In the genomic region with DNA sequence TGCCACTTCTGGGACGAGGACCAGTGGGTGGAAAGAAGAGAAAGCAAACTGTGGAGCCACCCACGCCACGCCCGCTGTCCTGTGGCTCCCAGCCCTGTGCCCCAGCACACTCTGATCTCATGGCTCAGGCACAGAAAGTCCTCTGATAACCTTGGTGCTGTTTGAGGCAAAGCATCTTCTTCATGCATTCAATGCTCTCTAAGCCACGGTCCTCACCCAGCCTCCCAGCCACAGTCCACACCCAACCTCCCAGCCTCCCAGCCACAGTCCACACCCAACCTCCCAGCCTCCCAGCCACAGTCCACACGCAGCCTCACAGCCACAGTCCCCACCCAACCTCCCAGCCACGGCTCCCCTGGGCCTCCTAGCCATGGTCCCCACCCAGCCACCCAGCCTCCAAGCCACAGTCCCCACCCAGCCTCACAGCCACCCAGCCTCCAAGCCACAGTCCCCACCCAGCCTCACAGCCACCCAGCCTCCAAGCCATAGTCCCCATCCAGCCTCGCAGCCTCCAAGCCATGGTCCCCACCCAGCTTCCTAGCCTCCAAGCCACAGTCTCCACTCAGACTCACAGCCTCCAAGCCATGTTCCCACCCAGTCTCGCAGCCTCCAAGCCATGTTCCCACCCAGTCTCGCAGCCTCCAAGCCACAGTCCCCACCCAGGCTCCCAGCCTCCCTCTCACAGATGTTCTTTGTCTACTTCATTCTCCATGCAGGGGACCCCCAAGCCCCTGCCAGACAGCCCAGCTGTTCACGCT, we compare ENCODE assay signal across 23 cellular contexts.
A peak's percentile ranks its signal among the peaks of the same experiment; 100 is the strongest.
DNase-seq lines count a peak whose midpoint lies in the region; ATAC-seq and TF ChIP-seq lines count a peak whose summit lies in the region.
"Had no signal": no experiment of that assay in that cellular context is flagged by ENCODE, and none has a peak within 500 bp of the region (broad histone marks: within the 10 kb centered on the region; RNA-seq: fewer than 3 reads in every experiment).

No MANE protein-coding gene starts in this region.

- CTCF ChIA-PET in HEK293 (lab: Yijun Ruan, JAX): interaction anchor here (0.6 kb wide), 1 partner anchor 676 kb away, joined by 5 read pairs; no protein-coding TSS in a partner anchor

- H3K4me3 ChIP-seq in HEK293 (ENCODE audit: low read depth, low read length): no peak overlapping the region
- no peak overlapping the region for H3K4me3 ChIP-seq in coronary artery
- H3K4me3 ChIP-seq in neural progenitor cell: no peak overlapping the region
- no peak overlapping the region for H3K4me3 ChIP-seq in stomach
- H3K4me3 ChIP-seq: BLaER1, GM23338, SJCRH30 had no signal

- peak; percentile 33 for DNase-seq in coronary artery (ENCODE audit: low spot score)
- no peak for DNase-seq in neural progenitor cell (ENCODE audit: low spot score)
- DNase-seq in stomach: peak; percentile 14
- no peak for DNase-seq in C1 segment of cervical spinal cord (lab: John Stamatoyannopoulos, UW)
- no peak for DNase-seq in RPMI8226
- DNase-seq: CD4-positive, alpha-beta T cell; COR-L47; DMS53; H9; KBM-7; MV-4-11; NCI-H1105; NCI-H1436 treated with DMSO at 0.1 percent for 48 hours; NCI-H187 treated with DMSO at 0.1 percent for 48 hours; NCI-H2171 treated with DMSO at 0.1 percent for 48 hours; NCI-H345; NCI-H524 treated with DMSO at 0.1 percent for 48 hours; NCI-H774; SJCRH30 had no signal

- peaks cover 6% of the 10 kb centered on the region for H3F3A ChIP-seq in neural progenitor cell (ENCODE audit: low read depth)

- TF ChIP-seq EP300 in stomach (IDR thresholded peaks at IDR 0.05): no peak

- no peak overlapping the region for H3K27ac ChIP-seq in HEK293 (ENCODE audit: extremely low read depth, low read depth, low read length)
- no peak overlapping the region for H3K27ac ChIP-seq in coronary artery
- H3K27ac ChIP-seq in neural progenitor cell: no peak overlapping the region
- no peak overlapping the region for H3K27ac ChIP-seq in stomach
- H3K27ac ChIP-seq: BLaER1, SJCRH30 had no signal

- POLR2A ChIA-PET in HEK293 (lab: Yijun Ruan, JAX): no interaction called here

- H3K36me3 ChIP-seq in HEK293 (ENCODE audit: control insufficient read depth in 2 of 2, insufficient read depth in 1 of 2, low read length in 2 of 2) (no peaks in the 10 kb centered on the region), neural progenitor cell (no peaks in the 10 kb centered on the region), stomach (no peaks in the 10 kb centered on the region)
- H3K36me3 ChIP-seq: BLaER1, SJCRH30 had no signal

- peaks cover 15% of the 10 kb centered on the region for H3K27me3 Mint-ChIP-seq in neural progenitor cell (ENCODE audit: insufficient read depth, low read depth)

- peak overlapping the region; percentile 46 for H3K27ac Mint-ChIP-seq in neural progenitor cell
- H3K27ac Mint-ChIP-seq: CD4-positive, alpha-beta T cell; GM23338; H9 had no signal

- no peak for TF ChIP-seq POLR2A in stomach (IDR thresholded peaks at IDR 0.05)

- H3K4me1 Mint-ChIP-seq in neural progenitor cell: peaks cover 52% of the 10 kb centered on the region
- H3K4me1 Mint-ChIP-seq: GM23338, H9 had no signal

- H3K27me3 ChIP-seq in neural progenitor cell (no peaks in the 10 kb centered on the region), stomach (peaks cover 0 to 48% (median 6%) of the 10 kb centered on the region in 3 donors)
- H3K27me3 ChIP-seq: BLaER1, SJCRH30 had no signal

- TF ChIP-seq CTCF in HEK293 (tag by site-specific recombination; IDR thresholded peaks at IDR 0.05): no peak
- no peak for TF ChIP-seq CTCF in coronary artery (IDR thresholded peaks at IDR 0.05)
- no peak for TF ChIP-seq CTCF in neural progenitor cell (IDR thresholded peaks at IDR 0.05)
- no peak for TF ChIP-seq CTCF in stomach (IDR thresholded peaks at IDR 0.05)

- intact Hi-C loops in stomach (cut with DNase I; ENCODE audit: low total_unique reads): no loop called here

- H3K9me3 Mint-ChIP-seq in neural progenitor cell: peaks cover 9% of the 10 kb centered on the region
- H3K9me3 Mint-ChIP-seq: CD4-positive, alpha-beta T cell; H9 had no signal

- no peak overlapping the region for H2AFZ ChIP-seq in neural progenitor cell (replicated peaks)
- H2AFZ ChIP-seq: GM23338 had no signal

- H3K4me1 ChIP-seq in HEK293 (ENCODE audit: control insufficient read depth, insufficient read depth, low read length) (peaks cover 3% of the 10 kb centered on the region; the same call in 1 of the 2 replicates), neural progenitor cell (peaks cover 19% of the 10 kb centered on the region), stomach (no peaks in the 10 kb centered on the region)
- H3K4me1 ChIP-seq: BLaER1, SJCRH30 had no signal

- 76 to 84% (median 80%) methylated on average over 11 of the region's 11 CpGs for WGBS in stomach, 5 donors

- no peak for ATAC-seq in GM21360 (IDR thresholded peaks at IDR 0.05; ENCODE audit: unreplicated experiment)
- ATAC-seq: GM23338 had no signal

- H3K4me2 ChIP-seq in neural progenitor cell: no peak overlapping the region
- H3K4me2 ChIP-seq: BLaER1, GM23338 had no signal

- H4K20me1 ChIP-seq in neural progenitor cell (ENCODE audit: low read depth): no peaks in the 10 kb centered on the region
- H4K20me1 ChIP-seq: BLaER1 had no signal

- H3K36me3 Mint-ChIP-seq in neural progenitor cell: no peaks in the 10 kb centered on the region

- H3K9me3 ChIP-seq in HEK293 (ENCODE audit: control insufficient read depth, insufficient read depth, low read depth, low read length) (no peaks in the 10 kb centered on the region), neural progenitor cell (ENCODE audit: low read depth) (no peaks in the 10 kb centered on the region), stomach (no peaks in the 10 kb centered on the region)
- H3K9me3 ChIP-seq: SJCRH30 had no signal

- H3K9ac ChIP-seq in neural progenitor cell: no peak overlapping the region
- H3K9ac ChIP-seq: BLaER1 had no signal

- no peak overlapping the region for H3K4me3 Mint-ChIP-seq in neural progenitor cell
- H3K4me3 Mint-ChIP-seq: CD4-positive, alpha-beta T cell; GM23338; H9 had no signal

- no peaks in the 10 kb centered on the region for H3K79me2 ChIP-seq in neural progenitor cell (ENCODE audit: low read depth)

TF ChIP-seq in HEK293, 187 proteins besides CTCF, POLR2A, EP300 and RAD21:
- peak; percentile 41; the same call in 1 of the 2 replicates for TF ChIP-seq KLF1 (tag by site-specific recombination; IDR thresholded peaks at IDR 0.05)
- TF ChIP-seq, protein P1, sequence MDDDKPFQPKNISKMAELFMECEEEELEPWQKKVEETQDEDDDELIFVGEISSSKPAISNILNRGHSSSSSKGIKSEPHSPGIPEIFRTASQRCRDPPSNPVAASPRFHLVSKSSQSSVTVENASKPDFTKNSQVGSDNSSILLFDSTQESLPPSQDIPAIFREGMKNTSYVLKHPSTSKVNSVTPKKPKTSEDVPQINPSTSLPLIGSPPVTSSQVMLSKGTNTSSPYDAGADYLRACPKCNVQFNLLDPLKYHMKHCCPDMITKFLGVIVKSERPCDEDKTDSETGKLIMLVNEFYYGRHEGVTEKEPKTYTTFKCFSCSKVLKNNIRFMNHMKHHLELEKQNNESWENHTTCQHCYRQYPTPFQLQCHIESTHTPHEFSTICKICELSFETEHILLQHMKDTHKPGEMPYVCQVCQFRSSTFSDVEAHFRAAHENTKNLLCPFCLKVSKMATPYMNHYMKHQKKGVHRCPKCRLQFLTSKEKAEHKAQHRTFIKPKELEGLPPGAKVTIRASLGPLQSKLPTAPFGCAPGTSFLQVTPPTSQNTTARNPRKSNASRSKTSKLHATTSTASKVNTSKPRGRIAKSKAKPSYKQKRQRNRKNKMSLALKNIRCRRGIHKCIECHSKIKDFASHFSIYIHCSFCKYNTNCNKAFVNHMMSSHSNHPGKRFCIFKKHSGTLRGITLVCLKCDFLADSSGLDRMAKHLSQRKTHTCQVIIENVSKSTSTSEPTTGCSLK (tag by site-specific recombination; IDR thresholded peaks at IDR 0.05): no peak
- peak; percentile 78 for TF ChIP-seq EGR2 (tag by site-specific recombination; IDR thresholded peaks at IDR 0.05; ENCODE audit: low read depth)
- TF ChIP-seq ZFHX2 (tag by site-specific recombination; conservative IDR thresholded peaks at IDR 0.05): peak; percentile 90
- TF ChIP-seq ZNF23 (tag by site-specific recombination; IDR thresholded peaks at IDR 0.05; ENCODE audit: borderline replicate concordance): no peak

Comparison
In these comparisons a context has a peak if more than half of its experiments do, and no peak if none do; other contexts are left out.
1. DNase-seq: peak in coronary artery (single experiment) and stomach (single experiment); none in neural progenitor cell (single experiment), C1 segment of cervical spinal cord (0 of 14) and RPMI8226 (single experiment).